In the genomic region with DNA sequence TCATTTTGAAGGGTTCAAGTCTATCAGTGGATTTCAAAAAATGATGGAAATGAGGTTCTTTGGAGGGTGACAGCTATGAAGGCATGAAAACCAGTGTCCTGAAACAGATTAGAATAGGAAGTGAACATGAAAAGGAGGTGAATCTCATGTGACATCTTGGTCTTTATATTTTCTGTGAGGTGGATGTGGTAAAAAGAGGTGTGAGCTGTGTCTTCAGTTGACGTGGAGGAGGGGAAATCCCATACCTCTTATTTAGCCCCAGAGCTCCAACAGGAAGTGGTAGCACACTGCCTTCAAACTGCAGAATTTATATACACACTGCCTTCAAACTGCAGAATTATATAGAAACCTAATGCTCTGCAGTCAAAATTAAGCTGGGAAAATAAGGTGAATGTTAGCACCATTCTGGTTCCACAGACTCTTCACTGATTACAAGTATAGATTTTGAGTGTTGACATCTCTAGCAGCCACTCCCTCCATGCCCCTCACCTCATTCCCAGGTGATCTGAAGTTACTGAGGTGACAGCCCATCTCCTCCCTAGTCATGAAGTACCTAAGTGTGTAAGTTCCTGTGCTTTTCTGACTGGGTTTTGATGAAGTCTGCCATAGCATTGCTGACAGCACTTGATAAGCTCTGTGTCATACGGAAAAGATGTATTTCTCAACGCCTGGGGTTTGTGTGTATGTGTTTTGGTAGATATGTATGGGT, we compare ENCODE assay signal across 8 cellular contexts. TPM values are rescaled to one million over a fixed set of nuclear protein-coding genes. Genes with fewer than 3 reads are reported as not detected.
DNase-seq lines count a peak whose midpoint lies in the region; ATAC-seq and TF ChIP-seq lines count a peak whose summit lies in the region.

No MANE protein-coding gene starts in this region.

- H3K4me3 ChIP-seq in upper lobe of left lung (peak overlapping the region in 1 of 4 donors; percentile 95), endodermal cell (ENCODE audit: low read length) (no peak overlapping the region)

- peak; percentile 40 for ATAC-seq in GM21825 (IDR thresholded peaks at IDR 0.05; ENCODE audit: unreplicated experiment)
- ATAC-seq in upper lobe of left lung (ENCODE audit: low FRiP score in 2 of 2), result no peak
- no peak for ATAC-seq in Right ventricle myocardium superior (ENCODE audit: poor library complexity)

- intact Hi-C loops in dendritic cell treated with granulocyte-macrophage colony-stimulating factor and Interleukin-4, amounts not matched to agents 40 ng/mL and 50 ng/mL, for 4 days (cut with micrococcal nuclease), result loop anchor here (2.0 to 5.0 kb wide), 4 partner anchors 35 to 90 kb away; a partner anchor contains a TSS
- intact Hi-C loops in Right ventricle myocardium superior (cut with DNase I), result no loop called here

- H3K27me3 ChIP-seq in upper lobe of left lung, result no peaks in the 10 kb centered on the region
- H3K27me3 ChIP-seq in endodermal cell (ENCODE audit: control insufficient read depth, insufficient read depth, low read length, poor library complexity, severe bottlenecking), result peaks cover 7% of the 10 kb centered on the region

- no peaks in the 10 kb centered on the region for H3K9me3 ChIP-seq in upper lobe of left lung
- no peaks in the 10 kb centered on the region for H3K9me3 ChIP-seq in endodermal cell (ENCODE audit: control insufficient read depth, low read length)

- H3K4me3 Mint-ChIP-seq in dendritic cell treated with granulocyte-macrophage colony-stimulating factor and Interleukin-4, amounts not matched to agents 40 ng/mL and 50 ng/mL, for 4 days, result peak overlapping the region; percentile 23
- H3K4me3 Mint-ChIP-seq in endodermal cell, result no peak overlapping the region

- no peak overlapping the region for H3K9ac ChIP-seq in endodermal cell (ENCODE audit: extremely low read depth, low read length, poor library complexity, severe bottlenecking)

- H3K9me3 Mint-ChIP-seq in dendritic cell treated with granulocyte-macrophage colony-stimulating factor and Interleukin-4, amounts not matched to agents 40 ng/mL and 50 ng/mL, for 4 days, result no peaks in the 10 kb centered on the region
- H3K9me3 Mint-ChIP-seq in endodermal cell, result no peaks in the 10 kb centered on the region

- H3K27ac Mint-ChIP-seq in dendritic cell treated with granulocyte-macrophage colony-stimulating factor and Interleukin-4, amounts not matched to agents 40 ng/mL and 50 ng/mL, for 4 days, result peak overlapping the region; percentile 90
- H3K27ac Mint-ChIP-seq in endodermal cell, result no peak overlapping the region

- H3K27ac ChIP-seq in upper lobe of left lung (peak overlapping the region; percentile 87 to 98 (median 96)), endodermal cell (ENCODE audit: low read depth, low read length) (no peak overlapping the region)

- H3K27me3 Mint-ChIP-seq in dendritic cell treated with granulocyte-macrophage colony-stimulating factor and Interleukin-4, amounts not matched to agents 40 ng/mL and 50 ng/mL, for 4 days, result no peaks in the 10 kb centered on the region
- H3K27me3 Mint-ChIP-seq in endodermal cell (ENCODE audit: insufficient read depth), result peaks cover 3% of the 10 kb centered on the region

- H3K36me3 Mint-ChIP-seq in dendritic cell treated with granulocyte-macrophage colony-stimulating factor and Interleukin-4, amounts not matched to agents 40 ng/mL and 50 ng/mL, for 4 days (ENCODE audit: low read depth), result peaks cover 16% of the 10 kb centered on the region
- no peaks in the 10 kb centered on the region for H3K36me3 Mint-ChIP-seq in endodermal cell (ENCODE audit: low read depth)

- 39 to 43% methylated on average over 3 of the region's 3 CpGs for WGBS in upper lobe of left lung, 2 donors
- 97% methylated on average over 3 of the region's 3 CpGs; no CpG with 5 or more reads in 1 of the 2 experiments for WGBS in endodermal cell (ENCODE audit: insufficient coverage in 1 of 2, insufficient read length in 1 of 2), 2 experiments

- TF ChIP-seq POLR2A in upper lobe of left lung (IDR thresholded peaks at IDR 0.05), result no peak

- peaks cover 48 to 73% (median 61%) of the 10 kb centered on the region in 4 donors for H3K4me1 ChIP-seq in upper lobe of left lung
- H3K4me1 ChIP-seq in endodermal cell (ENCODE audit: control insufficient read depth, insufficient read depth, low read length), result peaks cover 5% of the 10 kb centered on the region

- DNase-seq in Daoy (ENCODE audit: low read depth) (peak; percentile 23), T follicular helper cell (ENCODE audit: low read depth) (peak; percentile 55), upper lobe of left lung (no peak), endodermal cell (no peak), NCI-H446 (lab: John Stamatoyannopoulos, UW) (no peak), Right ventricle myocardium superior (no peak)

- no peak for TF ChIP-seq EP300 in upper lobe of left lung (IDR thresholded peaks at IDR 0.05)

- TF ChIP-seq CTCF in upper lobe of left lung (IDR thresholded peaks at IDR 0.05), result no peak
- no peak for TF ChIP-seq CTCF in endodermal cell (conservative IDR thresholded peaks at IDR 0.05)

- H3K4me1 Mint-ChIP-seq in dendritic cell treated with granulocyte-macrophage colony-stimulating factor and Interleukin-4, amounts not matched to agents 40 ng/mL and 50 ng/mL, for 4 days (ENCODE audit: low read depth), result peaks cover 56% of the 10 kb centered on the region
- H3K4me1 Mint-ChIP-seq in endodermal cell, result peaks cover 49% of the 10 kb centered on the region

- H3K36me3 ChIP-seq in upper lobe of left lung (no peaks in the 10 kb centered on the region), endodermal cell (ENCODE audit: control insufficient read depth, insufficient read depth, low read length) (no peaks in the 10 kb centered on the region)

RNA-seq across cellular contexts. Expression of a gene that starts 2.6 kb away (rescaled TPM):
- total RNA-seq in Daoy (2014; rRNA removed; shearing (Covaris generic)), result 28.5 and 29.4 TPM in 2 replicates
- 10 to 100 TPM; 10.2 to 54.8 (median 39.2) TPM for total RNA-seq in upper lobe of left lung
- total RNA-seq in endodermal cell, result 10 to 100 TPM; 21.9 to 28.8 TPM
- 27.5 TPM for polyA plus RNA-seq in endodermal cell (2013, experiment 1 of 2)
- polyA plus RNA-seq in endodermal cell (2013, experiment 2 of 2), result 27.5 TPM
- 10.0 TPM for total RNA-seq in Right ventricle myocardium superior

RNA-seq across cellular contexts. Expression of a gene that starts 34.8 kb away (rescaled TPM):
- 49.6 and 59.0 TPM in 2 replicates for total RNA-seq in Daoy (2014; rRNA removed; shearing (Covaris generic))
- total RNA-seq in upper lobe of left lung (100 to 1,000 TPM in 3 of 6 donors, 10 to 100 TPM in 3; 30.3 to 165 (median 117) TPM), endodermal cell (10 to 100 TPM; 56.2 to 68.8 TPM), Right ventricle myocardium superior (179 TPM)
- polyA plus RNA-seq in endodermal cell (2013, experiment 1 of 2), result 187 TPM
- 190 TPM for polyA plus RNA-seq in endodermal cell (2013, experiment 2 of 2)

Comparison
In these comparisons a context has a peak if more than half of its experiments do, and no peak if none do; other contexts are left out.
1. DNase-seq: peak in Daoy (single experiment) and T follicular helper cell (single experiment); none in upper lobe of left lung (0 of 2), endodermal cell (single experiment), NCI-H446 (0 of 2) and Right ventricle myocardium superior (single experiment).